Comparison of ENCODE assay signal across 8 cellular contexts in genomic region chr15:42273099-42273899, GRCh38. TPM values are rescaled to one million over a fixed set of nuclear protein-coding genes. Genes with fewer than 3 reads are reported as not detected.
DNase-seq lines count a peak whose midpoint lies in the region; ATAC-seq and TF ChIP-seq lines count a peak whose summit lies in the region.

A gene with protein sequence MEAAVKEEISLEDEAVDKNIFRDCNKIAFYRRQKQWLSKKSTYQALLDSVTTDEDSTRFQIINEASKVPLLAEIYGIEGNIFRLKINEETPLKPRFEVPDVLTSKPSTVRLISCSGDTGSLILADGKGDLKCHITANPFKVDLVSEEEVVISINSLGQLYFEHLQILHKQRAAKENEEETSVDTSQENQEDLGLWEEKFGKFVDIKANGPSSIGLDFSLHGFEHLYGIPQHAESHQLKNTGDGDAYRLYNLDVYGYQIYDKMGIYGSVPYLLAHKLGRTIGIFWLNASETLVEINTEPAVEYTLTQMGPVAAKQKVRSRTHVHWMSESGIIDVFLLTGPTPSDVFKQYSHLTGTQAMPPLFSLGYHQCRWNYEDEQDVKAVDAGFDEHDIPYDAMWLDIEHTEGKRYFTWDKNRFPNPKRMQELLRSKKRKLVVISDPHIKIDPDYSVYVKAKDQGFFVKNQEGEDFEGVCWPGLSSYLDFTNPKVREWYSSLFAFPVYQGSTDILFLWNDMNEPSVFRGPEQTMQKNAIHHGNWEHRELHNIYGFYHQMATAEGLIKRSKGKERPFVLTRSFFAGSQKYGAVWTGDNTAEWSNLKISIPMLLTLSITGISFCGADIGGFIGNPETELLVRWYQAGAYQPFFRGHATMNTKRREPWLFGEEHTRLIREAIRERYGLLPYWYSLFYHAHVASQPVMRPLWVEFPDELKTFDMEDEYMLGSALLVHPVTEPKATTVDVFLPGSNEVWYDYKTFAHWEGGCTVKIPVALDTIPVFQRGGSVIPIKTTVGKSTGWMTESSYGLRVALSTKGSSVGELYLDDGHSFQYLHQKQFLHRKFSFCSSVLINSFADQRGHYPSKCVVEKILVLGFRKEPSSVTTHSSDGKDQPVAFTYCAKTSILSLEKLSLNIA (N-terminal part only) (plus strand): TSS chr15:42273201. CDS start chr15:42274482, 1,281 bp downstream.
A gene with protein sequence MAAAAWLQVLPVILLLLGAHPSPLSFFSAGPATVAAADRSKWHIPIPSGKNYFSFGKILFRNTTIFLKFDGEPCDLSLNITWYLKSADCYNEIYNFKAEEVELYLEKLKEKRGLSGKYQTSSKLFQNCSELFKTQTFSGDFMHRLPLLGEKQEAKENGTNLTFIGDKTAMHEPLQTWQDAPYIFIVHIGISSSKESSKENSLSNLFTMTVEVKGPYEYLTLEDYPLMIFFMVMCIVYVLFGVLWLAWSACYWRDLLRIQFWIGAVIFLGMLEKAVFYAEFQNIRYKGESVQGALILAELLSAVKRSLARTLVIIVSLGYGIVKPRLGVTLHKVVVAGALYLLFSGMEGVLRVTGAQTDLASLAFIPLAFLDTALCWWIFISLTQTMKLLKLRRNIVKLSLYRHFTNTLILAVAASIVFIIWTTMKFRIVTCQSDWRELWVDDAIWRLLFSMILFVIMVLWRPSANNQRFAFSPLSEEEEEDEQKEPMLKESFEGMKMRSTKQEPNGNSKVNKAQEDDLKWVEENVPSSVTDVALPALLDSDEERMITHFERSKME (minus strand): TSS chr15:42273433. CDS start chr15:42273398, 35 bp downstream.

- H3K4ac ChIP-seq in IMR-90 (ENCODE audit: low read depth, low read length), result peak within 1 kb of the TSS; percentile 99

- H4K8ac ChIP-seq in IMR-90 (ENCODE audit: low read depth in 2 of 2, low read length in 2 of 2), result peak within 1 kb of the TSS; percentile 90 to 100

- peak; percentile 2; the same call in 1 of the 2 replicates for TF ChIP-seq RAD21 in IMR-90 (IDR thresholded peaks at IDR 0.05; ENCODE audit: low read length)

- peaks cover 5% of the 10 kb centered on the region; the same call in 1 of the 2 replicates for H3K4me1 ChIP-seq in IMR-90 (ENCODE audit: control insufficient read depth, insufficient read depth, low read length)

- dilution Hi-C loops in IMR-90 (cut with HindIII; ENCODE audit: low sequenced_read_pairs, unreplicated experiment), result no loop called here

- ATAC-seq in GM21528 (IDR thresholded peaks at IDR 0.05; ENCODE audit: low FRiP score, unreplicated experiment) (peak; percentile 89), IMR-90 (ENCODE audit: low read depth) (peak; percentile 94)

- DNase-seq in DMS 273 (lab: John Stamatoyannopoulos, UW; ENCODE audit: unreplicated experiment) (peak; percentile 97), IMR-90 (peak; percentile 99), OCI-M1 (lab: John Stamatoyannopoulos, UW) (peak; percentile 99), activated T-cell treated with anti-CD3 and anti-CD28 coated beads for 24 hours (ENCODE audit: low read depth) (peak; percentile 98), epidermal melanocyte (ENCODE audit: insufficient read length, low spot score) (peak; percentile 91), middle frontal gyrus (ENCODE audit: extremely low spot score, low spot score) (peak; percentile 96)
- peak; percentile 89 to 94 for DNase-seq in stimulated activated CD8-positive, alpha-beta memory T cell treated with anti-CD3 and anti-CD28 coated beads, Interleukin-2, amount 100 ng/mL, for 48 hours (ENCODE audit: low read depth in 2 of 2)

- CTCF ChIA-PET in IMR-90 (lab: Yijun Ruan, JAX), result no interaction called here

- H2BK120ac ChIP-seq in IMR-90 (ENCODE audit: low read depth, low read length), result peak within 1 kb of the TSS; percentile 96

- H3K18ac ChIP-seq in IMR-90 (ENCODE audit: low read depth, low read length), result peak within 1 kb of the TSS; percentile 98

- peak; percentile 96 for TF ChIP-seq POLR2A in IMR-90 (IDR thresholded peaks at IDR 0.05; ENCODE audit: low read depth, low read length)

- in situ Hi-C loops in IMR-90 (cut with MboI; ENCODE audit: low sequenced_read_pairs), result no loop called here

- H2AFZ ChIP-seq in IMR-90 (replicated peaks; ENCODE audit: low read length, poor library complexity), result peak within 1 kb of the TSS; percentile 97

- TF ChIP-seq CTCF in IMR-90 (conservative IDR thresholded peaks at IDR 0.05; ENCODE audit: low read depth, low read length), result no peak

- no TSS peak for BruUV-seq in IMR-90 (replicated peaks; lab: Mats Ljungman, UMichigan)

- peak within 1 kb of the TSS; percentile 98 for H2BK15ac ChIP-seq in IMR-90 (ENCODE audit: low read depth, low read length)

- 1% methylated on average over 20 of the region's 47 CpGs; no CpG with 5 or more reads in 1 of the 2 experiments for WGBS in IMR-90 (ENCODE audit: extremely low coverage in 2 of 2, insufficient read length in 1 of 2), 2 experiments

- peak within 1 kb of the TSS; percentile 99 for H2AK9ac ChIP-seq in IMR-90 (replicated peaks; ENCODE audit: low read depth, low read length, poor library complexity)

- H3K4me2 ChIP-seq in IMR-90 (ENCODE audit: low read depth, low read length), result peak within 1 kb of the TSS; percentile 99

- H2AK5ac ChIP-seq in IMR-90 (ENCODE audit: low read depth, low read length), result peak within 1 kb of the TSS; percentile 97

- H3K4me3 ChIP-seq in IMR-90 (ENCODE audit: insufficient read depth, low read depth, low read length), result peak within 1 kb of the TSS; percentile 78

- H2BK5ac ChIP-seq in IMR-90 (ENCODE audit: low read depth, low read length, poor library complexity, severe bottlenecking), result peak within 1 kb of the TSS; percentile 98

- H4K20me1 ChIP-seq in IMR-90 (ENCODE audit: insufficient read depth, low read length), result peaks cover 3% of the 10 kb centered on the region; the same call in 1 of the 2 replicates

- H2BK20ac ChIP-seq in IMR-90 (ENCODE audit: low read depth, low read length), result peak within 1 kb of the TSS; percentile 79

- H3K9me3 ChIP-seq in IMR-90 (ENCODE audit: control insufficient read depth, insufficient read depth, low read length), result no peaks in the 10 kb centered on the region

- intact Hi-C loops in IMR-90 (cut with micrococcal nuclease), result loop anchor here (1.0 to 10.0 kb wide), 3 partner anchors 112 to 182 kb away; no protein-coding TSS in a partner anchor

- POLR2A ChIA-PET in IMR-90 (lab: Charles Lee; ENCODE audit: unreplicated experiment), result interaction anchor here (0.5 to 1.0 kb wide), 7 partner anchors 9 to 212 kb away, joined by 3 to 4 read pairs (median 3); no protein-coding TSS in a partner anchor

- no peaks in the 10 kb centered on the region for H3K27me3 ChIP-seq in IMR-90 (ENCODE audit: control insufficient read depth, insufficient read depth, low read length)

- H3K23ac ChIP-seq in IMR-90 (ENCODE audit: low read depth, low read length), result peak within 1 kb of the TSS; percentile 99

- peak within 1 kb of the TSS; percentile 99 for H3K56ac ChIP-seq in IMR-90 (ENCODE audit: extremely low read depth, insufficient read depth, low read length)

- peak within 1 kb of the TSS; percentile 100 for H3K14ac ChIP-seq in IMR-90 (replicated peaks; ENCODE audit: low read depth, low read length)

- H3K36me3 ChIP-seq in IMR-90 (ENCODE audit: control insufficient read depth, insufficient read depth, low read length), result peaks cover under 1% of the 10 kb centered on the region

- peak within 1 kb of the TSS; percentile 97 for H3K9ac ChIP-seq in IMR-90 (ENCODE audit: low read depth, low read length)

- H3K9me1 ChIP-seq in IMR-90 (ENCODE audit: insufficient read depth, low read length), result no peaks in the 10 kb centered on the region; the same call in 1 of the 2 replicates

- peak within 1 kb of the TSS; percentile 97 for H3K27ac ChIP-seq in IMR-90 (ENCODE audit: insufficient read depth, low read length)

- peak within 1 kb of the TSS; percentile 99 for H4K5ac ChIP-seq in IMR-90 (ENCODE audit: low read depth, low read length)

- H3K79me1 ChIP-seq in IMR-90 (ENCODE audit: low read depth in 1 of 2, low read length in 2 of 2), result peaks cover 8 to 21% of the 10 kb centered on the region in 2 experiments

- H4K91ac ChIP-seq in IMR-90 (ENCODE audit: insufficient read depth, low read depth, low read length), result peak within 1 kb of the TSS; percentile 100

TF ChIP-seq in IMR-90, 13 proteins besides CTCF, POLR2A, EP300 and RAD21:
- TF ChIP-seq BHLHE40 (IDR thresholded peaks at IDR 0.05; ENCODE audit: low read depth, low read length) (no peak), MXI1 (IDR thresholded peaks at IDR 0.05; ENCODE audit: borderline replicate concordance, low read depth, low read length) (peak; percentile 57; the same call in 1 of the 2 replicates), MAZ (IDR thresholded peaks at IDR 0.05; ENCODE audit: borderline replicate concordance, low read depth, low read length) (peak; percentile 79)

RNA-seq across cellular contexts. Expression of the first gene that starts in this region (rescaled TPM):
- total RNA-seq in IMR-90 (2012; rRNA removed), result 16.7 and 19.2 TPM in 2 replicates
- polyA plus RNA-seq in IMR-90 (2012; rRNA removed), result 6.7 and 7.1 TPM in 2 replicates
- polyA plus RNA-seq in IMR-90 (2012; cell fraction: cytosol; rRNA removed), result 1.9 and 2.1 TPM in 2 replicates
- 5.7 and 18.4 TPM in 2 replicates for polyA plus RNA-seq in IMR-90 (2012; cell fraction: nucleus; rRNA removed; ENCODE audit: low replicate concordance)

RNA-seq across cellular contexts. Expression of the second gene that starts in this region (rescaled TPM):
- 45.3 and 67.2 TPM in 2 replicates for total RNA-seq in IMR-90 (2012; rRNA removed)
- 15.3 and 16.6 TPM in 2 replicates for polyA plus RNA-seq in IMR-90 (2012; rRNA removed)
- 3.0 and 4.6 TPM in 2 replicates for polyA plus RNA-seq in IMR-90 (2012; cell fraction: cytosol; rRNA removed)
- polyA plus RNA-seq in IMR-90 (2012; cell fraction: nucleus; rRNA removed; ENCODE audit: low replicate concordance), result 3.2 and 32.7 TPM in 2 replicates

Comparison
In these comparisons a context has a peak if more than half of its experiments do, and no peak if none do; other contexts are left out.
1. Peak in every context shown above with its lines: DNase-seq, ATAC-seq, H3K4me3 ChIP-seq and H3K27ac ChIP-seq.